20 cellular contexts compared by ENCODE assay signal in genomic region chr14:84657866-84658385, GRCh38.
"Had no signal": no experiment of that assay in that cellular context is flagged by ENCODE, and none has a peak within 500 bp of the region (broad histone marks: within the 10 kb centered on the region; RNA-seq: fewer than 3 reads in every experiment).

No MANE protein-coding gene starts in this region.

- H3K36me3 Mint-ChIP-seq: memory B cell had no signal

- H3K27ac ChIP-seq: colonic mucosa, esophagus muscularis mucosa, gastroesophageal sphincter, heart left ventricle, psoas muscle had no signal

- H3K9me3 ChIP-seq: colonic mucosa, psoas muscle had no signal

- H3K36me3 ChIP-seq: colonic mucosa, esophagus muscularis mucosa, gastroesophageal sphincter, heart left ventricle had no signal

- DNase-seq: activated CD4-positive, alpha-beta T cell treated with anti-CD3 and anti-CD28 coated beads for 36 hours; activated CD4-positive, alpha-beta T cell treated with anti-CD3 and anti-CD28 coated beads, Interleukin-2, amount 50 U/mL, for 48 hours; activated gamma-delta T cell; amygdala; central memory CD4-positive, alpha-beta T cell; colonic mucosa; heart left ventricle; psoas muscle; right cardiac atrium; small intestine; stimulated activated CD4-positive, alpha-beta T cell treated with anti-CD3 and anti-CD28 coated beads, Interleukin-4, amount 100 ng/mL, for 1 hour; stimulated activated naive CD8-positive, alpha-beta T cell treated with anti-CD3 and anti-CD28 coated beads, Interleukin-15, amount 100 ng/mL, for 72 hours had no signal

- H3K4me1 ChIP-seq: colonic mucosa, esophagus muscularis mucosa, gastroesophageal sphincter, heart left ventricle, psoas muscle had no signal

- ATAC-seq: activated CD4-positive, alpha-beta T cell treated with anti-CD3 and anti-CD28 coated beads for 36 hours; activated naive CD4-positive, alpha-beta T cell treated with anti-CD3 and anti-CD28 coated beads, Interleukin-2, amount 50 U/mL, for 72 hours; gastroesophageal sphincter; heart left ventricle; psoas muscle; right cardiac atrium; stimulated activated naive CD8-positive, alpha-beta T cell treated with anti-CD3 and anti-CD28 coated beads, Interleukin-15, amount 100 ng/mL, for 72 hours; WTC11 had no signal

- H3K4me1 Mint-ChIP-seq: activated CD4-positive, alpha-beta T cell treated with anti-CD3 and anti-CD28 coated beads for 36 hours; memory B cell; stimulated activated naive CD8-positive, alpha-beta T cell treated with anti-CD3 and anti-CD28 coated beads, Interleukin-15, amount 100 ng/mL, for 72 hours; WTC11 had no signal

- H3K27me3 Mint-ChIP-seq: activated CD4-positive, alpha-beta T cell treated with anti-CD3 and anti-CD28 coated beads for 36 hours; brain; memory B cell; stimulated activated naive CD8-positive, alpha-beta T cell treated with anti-CD3 and anti-CD28 coated beads, Interleukin-15, amount 100 ng/mL, for 72 hours; type B pancreatic cell had no signal

- H3K27me3 ChIP-seq: colonic mucosa, esophagus muscularis mucosa, gastroesophageal sphincter, heart left ventricle had no signal

- H3K4me3 ChIP-seq: colonic mucosa, esophagus muscularis mucosa, gastroesophageal sphincter, heart left ventricle, psoas muscle had no signal

- H3K27ac Mint-ChIP-seq: activated CD4-positive, alpha-beta T cell treated with anti-CD3 and anti-CD28 coated beads for 36 hours; activated naive CD4-positive, alpha-beta T cell treated with anti-CD3 and anti-CD28 coated beads, Interleukin-2, amount 50 U/mL, for 72 hours; brain; memory B cell; stimulated activated naive CD8-positive, alpha-beta T cell treated with anti-CD3 and anti-CD28 coated beads, Interleukin-15, amount 100 ng/mL, for 72 hours; T-helper 2 cell treated with Interferon-gamma antibody and Interleukin-4, amounts not matched to agents 5 μg/mL and 100 μg/mL, for 36 hours; type B pancreatic cell; WTC11 had no signal

- H3K4me3 Mint-ChIP-seq: activated CD4-positive, alpha-beta T cell treated with anti-CD3 and anti-CD28 coated beads for 36 hours; brain; memory B cell; stimulated activated naive CD8-positive, alpha-beta T cell treated with anti-CD3 and anti-CD28 coated beads, Interleukin-15, amount 100 ng/mL, for 72 hours; T-helper 2 cell treated with Interferon-gamma antibody and Interleukin-4, amounts not matched to agents 5 μg/mL and 100 μg/mL, for 36 hours; type B pancreatic cell; WTC11 had no signal
